In the genomic region with DNA sequence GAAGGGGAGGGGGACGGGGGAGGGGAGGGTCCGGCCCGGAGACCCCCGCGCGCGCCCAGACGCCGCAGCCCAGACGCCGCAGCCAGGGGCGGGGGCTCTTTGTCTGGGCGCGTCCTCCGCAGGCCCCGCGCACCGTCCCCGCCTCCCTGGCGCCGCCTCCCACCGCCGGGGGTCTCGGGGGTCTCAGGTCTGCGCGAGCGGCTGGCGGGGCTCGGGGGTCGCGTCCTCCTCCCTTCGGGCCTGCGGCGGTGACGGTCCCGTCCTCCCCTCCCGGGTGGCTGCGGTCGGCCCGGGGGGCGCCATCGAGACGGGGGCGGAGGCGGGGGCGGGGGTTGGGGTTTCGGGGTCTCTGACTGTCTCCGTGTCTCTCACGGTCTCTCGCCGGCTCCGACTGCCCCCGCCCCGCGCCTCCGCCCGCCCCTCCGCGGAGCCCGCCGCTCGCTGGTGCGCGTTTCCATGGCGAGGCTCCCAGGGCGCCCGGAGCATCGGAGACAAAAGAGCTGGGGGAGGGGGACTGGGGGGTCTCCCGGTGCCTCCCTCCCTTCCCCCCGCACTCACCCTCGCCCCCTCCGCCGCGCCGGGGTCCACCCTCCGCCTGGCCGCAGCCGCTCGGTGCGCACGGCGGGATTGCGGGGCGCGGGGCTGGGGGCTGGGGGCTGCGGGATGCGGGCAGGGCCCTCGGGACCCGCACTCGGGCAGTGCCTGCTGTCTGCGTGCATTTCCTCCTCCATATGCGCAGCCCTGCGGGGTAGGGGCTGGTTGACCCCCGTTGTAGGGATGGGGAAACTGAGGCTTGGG, we compare ENCODE assay signal across 11 cellular contexts. TPM values are rescaled to one million over a fixed set of nuclear protein-coding genes. Genes with fewer than 3 reads are reported as not detected.
DNase-seq lines count a peak whose midpoint lies in the region; ATAC-seq, FAIRE-seq and TF ChIP-seq lines count a peak whose summit lies in the region.
"Had no signal": no experiment of that assay in that cellular context is flagged by ENCODE, and none has a peak within 500 bp of the region (broad histone marks: within the 10 kb centered on the region; RNA-seq: fewer than 3 reads in every experiment).

No MANE protein-coding gene starts in this region.

- no peak overlapping the region for H3K27ac ChIP-seq in right cardiac atrium (ENCODE audit: low read length)
- no peak overlapping the region for H3K27ac ChIP-seq in aorta (ENCODE audit: low read depth in 1 of 2, low read length in 2 of 2)
- H3K27ac ChIP-seq: 22Rv1, neutrophil had no signal

- DNase-seq in DMS 273 (lab: John Stamatoyannopoulos, UW; ENCODE audit: unreplicated experiment) (peak; percentile 58), DMS 273 treated with DMSO at 0.1 percent for 48 hours (lab: John Stamatoyannopoulos, UW) (no peak), NCI-H2227 (lab: John Stamatoyannopoulos, UW; ENCODE audit: unreplicated experiment) (peak; percentile 76), right cardiac atrium (peak in 1 of 3 donors; percentile 46), retina (peak; percentile 65), T-helper 2 cell (no peak), aorta (no peak), GM12892 (ENCODE audit: insufficient read length) (no peak)
- DNase-seq: activated CD4-positive, alpha-beta T cell treated with anti-CD3 and anti-CD28 coated beads, Interleukin-2, amount 50 U/mL, for 1 hour had no signal

- peak in 1 of 2 donors; percentile 9 for ATAC-seq in right cardiac atrium
- ATAC-seq in aorta (ENCODE audit: low FRiP score): no peak

- H3K4me3 ChIP-seq in right cardiac atrium (ENCODE audit: low read length) (peak overlapping the region; percentile 46), aorta (ENCODE audit: low read length in 2 of 2) (no peak overlapping the region)

- H3K4me1 ChIP-seq in right cardiac atrium (ENCODE audit: control insufficient read depth, insufficient read depth, low read length) (no peaks in the 10 kb centered on the region), aorta (ENCODE audit: control insufficient read depth in 1 of 2, insufficient read depth in 2 of 2, low read length in 2 of 2) (no peaks in the 10 kb centered on the region)

- H3K36me3 ChIP-seq in aorta (ENCODE audit: control insufficient read depth in 1 of 2, insufficient read depth in 2 of 2, low read length in 1 of 2): no peaks in the 10 kb centered on the region
- H3K36me3 ChIP-seq: neutrophil had no signal

- WGBS in right cardiac atrium: 3% methylated on average over 93 of the region's 94 CpGs
- WGBS in aorta, 2 donors: 2% methylated on average over 40 to 94 of the region's 94 CpGs

- H3K9me3 ChIP-seq in right cardiac atrium (ENCODE audit: control insufficient read depth, low read length): no peaks in the 10 kb centered on the region
- H3K9me3 ChIP-seq in aorta (ENCODE audit: control insufficient read depth, low read length): no peaks in the 10 kb centered on the region
- H3K9me3 ChIP-seq: neutrophil had no signal

- no peak for TF ChIP-seq POLR2A in GM12892 (IDR thresholded peaks at IDR 0.05; ENCODE audit: low read depth, low read length)

- H3K27me3 ChIP-seq in right cardiac atrium (ENCODE audit: control insufficient read depth, insufficient read depth): no peaks in the 10 kb centered on the region
- H3K27me3 ChIP-seq in aorta (ENCODE audit: control insufficient read depth in 1 of 2, insufficient read depth in 2 of 2, low read length in 1 of 2): no peaks in the 10 kb centered on the region

- no peak for FAIRE-seq in GM12892 (lab: Jason Lieb, UNC)

- intact Hi-C loops in right cardiac atrium (cut with DNase I) (no loop called here), aorta (cut with DNase I) (no loop called here)

RNA-seq across cellular contexts. Expression of a gene that starts 0.4 kb away (rescaled TPM):
- total RNA-seq in right cardiac atrium: not detected
- polyA plus RNA-seq in right cardiac atrium: 0.05 TPM
- not detected for total RNA-seq in aorta
- polyA plus RNA-seq in aorta: not detected
- polyA plus RNA-seq in GM12892 (2012; ENCODE audit: missing spikeins): not detected

RNA-seq across cellular contexts. Expression of a gene that starts 5.5 kb away (rescaled TPM):
- total RNA-seq in right cardiac atrium: not detected
- polyA plus RNA-seq in right cardiac atrium: 0.11 TPM
- under 1 TPM in 1 of 2 donors, not detected in 1; 0.72 TPM for total RNA-seq in aorta
- polyA plus RNA-seq in aorta: under 1 TPM in 1 of 2 donors, not detected in 1; 0.49 TPM
- polyA plus RNA-seq in GM12892 (2012; ENCODE audit: missing spikeins): not detected

RNA-seq across cellular contexts. Expression of a gene that starts 18.6 kb away (rescaled TPM):
- total RNA-seq in right cardiac atrium (not detected), aorta (not detected)
- polyA plus RNA-seq in right cardiac atrium (not detected), aorta (not detected)
- polyA plus RNA-seq in GM12892 (2012; ENCODE audit: missing spikeins): not detected

RNA-seq across cellular contexts. Expression of a gene that starts 24.9 kb away (rescaled TPM):
- total RNA-seq in right cardiac atrium: 100 to 1,000 TPM in 1 of 4 donors, 10 to 100 TPM in 3; 67.5 to 119 (median 82.3) TPM
- 42.9 TPM for polyA plus RNA-seq in right cardiac atrium
- 100 to 1,000 TPM; 192 to 218 TPM for total RNA-seq in aorta
- polyA plus RNA-seq in aorta: 10 to 100 TPM; 46.7 to 90.4 TPM
- 115 TPM for polyA plus RNA-seq in GM12892 (2012; ENCODE audit: missing spikeins)

RNA-seq across cellular contexts. Expression of a gene that starts 29.9 kb away (rescaled TPM):
- total RNA-seq in right cardiac atrium: 1 to 10 TPM in 3 of 4 donors, under 1 TPM in 1; 0.85 to 2.6 (median 1.9) TPM
- polyA plus RNA-seq in right cardiac atrium: 3.4 TPM
- 1 to 10 TPM in 1 of 2 donors, not detected in 1; 2.0 TPM for total RNA-seq in aorta
- polyA plus RNA-seq in aorta: not detected
- not detected for polyA plus RNA-seq in GM12892 (2012; ENCODE audit: missing spikeins)

Comparison
In these comparisons a context has a peak if more than half of its experiments do, and no peak if none do; other contexts are left out.
1. DNase-seq: peak in DMS 273 (single experiment), NCI-H2227 (single experiment) and retina (single experiment); none in DMS 273 treated with DMSO at 0.1 percent for 48 hours (single experiment), T-helper 2 cell (0 of 5), aorta (0 of 2) and GM12892 (single experiment).